19 cellular contexts compared by ENCODE assay signal in the genomic region with DNA sequence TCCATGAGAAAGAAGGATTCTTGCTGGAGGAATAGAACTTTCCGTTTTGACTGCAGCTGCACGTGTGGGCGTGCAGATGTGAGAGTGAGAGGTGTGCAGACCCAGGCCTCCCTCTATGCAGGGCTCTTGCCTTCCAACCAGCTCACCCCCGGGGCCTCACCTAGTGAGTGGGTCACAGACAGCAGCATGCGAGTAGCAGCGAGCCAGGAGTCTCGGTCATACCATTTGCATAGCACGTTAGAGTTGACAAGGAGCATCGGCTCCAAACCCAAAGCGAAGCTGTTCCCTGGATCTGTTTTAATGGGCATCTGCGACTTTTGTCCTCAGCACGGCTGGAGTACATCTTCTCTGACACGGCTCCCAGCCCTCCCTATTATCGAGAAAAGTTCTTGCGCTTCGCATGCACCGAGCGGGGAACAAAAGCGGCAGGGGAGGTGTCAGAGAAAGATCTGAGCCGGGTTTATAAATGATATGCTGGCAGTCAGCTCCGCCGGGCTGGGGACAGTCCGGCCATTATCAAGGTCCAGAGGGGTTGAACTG.
"Had no signal": no experiment of that assay in that cellular context is flagged by ENCODE, and none has a peak within 500 bp of the region (broad histone marks: within the 10 kb centered on the region; RNA-seq: fewer than 3 reads in every experiment).

No MANE protein-coding gene starts in this region.

- H3K36me3 Mint-ChIP-seq: activated naive CD8-positive, alpha-beta T cell treated with anti-CD3 and anti-CD28 coated beads for 36 hours; naive B cell had no signal

- H3K9me3 ChIP-seq: left lung, neutrophil, pancreas, spleen, suprapubic skin, transverse colon, vagina had no signal

- H3K4me1 Mint-ChIP-seq: activated naive CD8-positive, alpha-beta T cell treated with anti-CD3 and anti-CD28 coated beads for 36 hours; naive B cell had no signal

- DNase-seq: activated CD4-positive, alpha-beta T cell treated with anti-CD3 and anti-CD28 coated beads, Interleukin-2, amount 50 U/mL, for 1 hour; activated naive CD4-positive, alpha-beta T cell; activated naive CD8-positive, alpha-beta T cell treated with anti-CD3 and anti-CD28 coated beads for 36 hours; amniotic stem cell; foreskin keratinocyte; islet precursor cell; left lung; naive B cell; pancreas; spleen; T1000; transverse colon had no signal

- H3K4me3 ChIP-seq: cardiac muscle cell, hepatocyte, left lung, pancreas, spleen, suprapubic skin, transverse colon, vagina had no signal

- H3K27ac Mint-ChIP-seq: activated naive CD8-positive, alpha-beta T cell treated with anti-CD3 and anti-CD28 coated beads for 36 hours; activated T-helper 17 cell treated with anti-CD3 and anti-CD28 coated beads, Interleukin-2, amount 50 U/mL, for 72 hours; naive B cell; stimulated activated naive CD8-positive, alpha-beta T cell treated with anti-CD3 and anti-CD28 coated beads, Interleukin-15, Interleukin-2, amounts not matched to agents 100 ng/mL and 50 ng/mL, for 24 hours had no signal

- H3K27ac ChIP-seq: cardiac muscle cell, foreskin keratinocyte, hepatocyte, left lung, neutrophil, pancreas, spleen, suprapubic skin, transverse colon, vagina had no signal

- H3K27me3 Mint-ChIP-seq: activated T-helper 17 cell treated with anti-CD3 and anti-CD28 coated beads, Interleukin-2, amount 50 U/mL, for 72 hours had no signal

- ATAC-seq: activated T-helper 17 cell treated with anti-CD3 and anti-CD28 coated beads, Interleukin-2, amount 50 U/mL, for 72 hours; foreskin keratinocyte; left lung; pancreas had no signal

- H3K9me3 Mint-ChIP-seq: activated naive CD8-positive, alpha-beta T cell treated with anti-CD3 and anti-CD28 coated beads for 36 hours; activated T-helper 17 cell treated with anti-CD3 and anti-CD28 coated beads, Interleukin-2, amount 50 U/mL, for 72 hours; naive B cell; stimulated activated naive CD8-positive, alpha-beta T cell treated with anti-CD3 and anti-CD28 coated beads, Interleukin-15, Interleukin-2, amounts not matched to agents 100 ng/mL and 50 ng/mL, for 24 hours had no signal

- H3K4me3 Mint-ChIP-seq: activated naive CD8-positive, alpha-beta T cell treated with anti-CD3 and anti-CD28 coated beads for 36 hours; activated T-helper 17 cell treated with anti-CD3 and anti-CD28 coated beads, Interleukin-2, amount 50 U/mL, for 72 hours; naive B cell; stimulated activated naive CD8-positive, alpha-beta T cell treated with anti-CD3 and anti-CD28 coated beads, Interleukin-15, Interleukin-2, amounts not matched to agents 100 ng/mL and 50 ng/mL, for 24 hours had no signal

- H3K4me1 ChIP-seq: foreskin keratinocyte, left lung, pancreas, transverse colon, vagina had no signal

- H3K36me3 ChIP-seq: cardiac muscle cell, left lung, neutrophil, pancreas, spleen, suprapubic skin, transverse colon, vagina had no signal
